In the genomic region with DNA sequence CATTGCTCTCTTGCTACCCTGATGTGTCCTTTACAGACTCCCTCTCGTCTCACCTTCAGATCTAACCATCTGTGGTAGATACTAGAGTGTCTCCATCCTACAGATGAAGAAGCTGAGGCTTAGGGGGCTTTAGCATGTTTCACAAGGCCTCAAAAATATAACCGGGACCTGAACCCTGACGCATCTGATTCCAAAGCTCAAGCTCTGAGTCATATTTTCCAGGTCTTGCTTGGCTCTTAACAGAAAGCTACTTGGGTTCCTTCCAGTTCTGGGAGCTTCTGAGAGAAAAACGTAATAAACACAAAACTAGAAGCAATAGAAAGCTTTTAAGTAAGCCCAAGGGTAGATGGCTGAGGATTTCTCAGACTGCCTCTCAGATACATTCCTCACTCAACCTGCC, we compare ENCODE assay signal across 23 cellular contexts.
A peak's percentile ranks its signal among the peaks of the same experiment; 100 is the strongest.
DNase-seq lines count a peak whose midpoint lies in the region; ATAC-seq, FAIRE-seq and TF ChIP-seq lines count a peak whose summit lies in the region.
"Had no signal": no experiment of that assay in that cellular context is flagged by ENCODE, and none has a peak within 500 bp of the region (broad histone marks: within the 10 kb centered on the region; RNA-seq: fewer than 3 reads in every experiment).

No MANE protein-coding gene starts in this region.

- no peak for TF ChIP-seq CTCF in fibroblast of mammary gland (conservative IDR thresholded peaks at IDR 0.05; ENCODE audit: control insufficient read depth, insufficient read depth, low read depth, low read length)

- H3K36me3 Mint-ChIP-seq in activated CD4-positive, alpha-beta T cell treated with anti-CD3 and anti-CD28 coated beads, Interleukin-2, amount 10 ng/mL, durations not matched to agents 7 days and 5 days (ENCODE audit: low read depth): no peaks in the 10 kb centered on the region
- H3K36me3 Mint-ChIP-seq in T-cell: no peaks in the 10 kb centered on the region
- H3K36me3 Mint-ChIP-seq: IgD-negative memory B cell had no signal

- no peak for ATAC-seq in T-cell (replicated peaks in 1 of 4)
- ATAC-seq: GM23338, Panc1, SK-N-SH treated with all-trans-retinoic acid at 6 μM for 48 hours had no signal

- no peak overlapping the region for H3K4me3 Mint-ChIP-seq in activated CD4-positive, alpha-beta T cell treated with anti-CD3 and anti-CD28 coated beads, Interleukin-2, amount 10 ng/mL, durations not matched to agents 7 days and 5 days
- H3K4me3 Mint-ChIP-seq in T-cell: no peak overlapping the region
- H3K4me3 Mint-ChIP-seq: CD4-positive, alpha-beta T cell; GM23338; HFFc6 had no signal

- CTCF ChIA-PET in activated CD4-positive, alpha-beta T cell treated with anti-CD3 and anti-CD28 coated beads, Interleukin-2, amount 10 ng/mL, durations not matched to agents 7 days and 5 days (lab: Charles Lee): interaction anchor here (0.6 kb wide), 1 partner anchor 25 kb away, joined by 3 read pairs; no protein-coding TSS in a partner anchor
- CTCF ChIA-PET in T-cell (lab: Charles Lee): no interaction called here

- DNase-seq in H4 (ENCODE audit: low spot score): peak; percentile 8
- DNase-seq in RPMI7951 (ENCODE audit: low read depth): peak; percentile 56
- peak; percentile 54 for DNase-seq in fibroblast of mammary gland (ENCODE audit: low read depth)
- DNase-seq in urothelium cell line (ENCODE audit: low spot score): peak; percentile 61
- DNase-seq in activated CD4-positive, alpha-beta T cell treated with anti-CD3 and anti-CD28 coated beads, Interleukin-2, amount 10 ng/mL, durations not matched to agents 7 days and 5 days: no peak
- DNase-seq in T-cell: no peak
- DNase-seq in hepatic stellate cell (ENCODE audit: low spot score): no peak
- DNase-seq: CD4-positive, alpha-beta T cell; DMS53; HFFc6; NCI-H1092; NCI-H1417 treated with DMSO at 0.1 percent for 48 hours; NCI-H1694 treated with DMSO at 0.1 percent for 48 hours; NCI-H2081; NCI-H2227 treated with DMSO at 0.1 percent for 48 hours; NCI-H510A; NCI-H69 had no signal

- no peaks in the 10 kb centered on the region for H3K9me3 Mint-ChIP-seq in activated CD4-positive, alpha-beta T cell treated with anti-CD3 and anti-CD28 coated beads, Interleukin-2, amount 10 ng/mL, durations not matched to agents 7 days and 5 days
- peaks cover 4 to 6% (median 5%) of the 10 kb centered on the region in 3 donors for H3K9me3 Mint-ChIP-seq in T-cell
- H3K9me3 Mint-ChIP-seq: CD4-positive, alpha-beta T cell had no signal

- no peaks in the 10 kb centered on the region for H3K4me1 Mint-ChIP-seq in activated CD4-positive, alpha-beta T cell treated with anti-CD3 and anti-CD28 coated beads, Interleukin-2, amount 10 ng/mL, durations not matched to agents 7 days and 5 days
- H3K4me1 Mint-ChIP-seq in T-cell: no peaks in the 10 kb centered on the region
- H3K4me1 Mint-ChIP-seq: IgD-negative memory B cell had no signal

- H3K27me3 Mint-ChIP-seq in activated CD4-positive, alpha-beta T cell treated with anti-CD3 and anti-CD28 coated beads, Interleukin-2, amount 10 ng/mL, durations not matched to agents 7 days and 5 days: no peaks in the 10 kb centered on the region
- H3K27me3 Mint-ChIP-seq in T-cell: peaks cover 6 to 7% of the 10 kb centered on the region in 2 donors
- H3K27me3 Mint-ChIP-seq: IgD-negative memory B cell had no signal

- POLR2A ChIA-PET in activated CD4-positive, alpha-beta T cell treated with anti-CD3 and anti-CD28 coated beads, Interleukin-2, amount 10 ng/mL, durations not matched to agents 7 days and 5 days (lab: Charles Lee): no interaction called here
- POLR2A ChIA-PET in T-cell (lab: Charles Lee): no interaction called here

- no peak overlapping the region for H3K27ac Mint-ChIP-seq in activated CD4-positive, alpha-beta T cell treated with anti-CD3 and anti-CD28 coated beads, Interleukin-2, amount 10 ng/mL, durations not matched to agents 7 days and 5 days
- no peak overlapping the region for H3K27ac Mint-ChIP-seq in T-cell
- H3K27ac Mint-ChIP-seq: CD4-positive, alpha-beta T cell; GM23338; HFFc6; IgD-negative memory B cell had no signal

- no peak for FAIRE-seq in urothelium cell line (lab: Jason Lieb, UNC)
- FAIRE-seq: D721Med had no signal

- H3K4me3 ChIP-seq in fibroblast of mammary gland (ENCODE audit: control insufficient read depth, low read depth, low read length): no peak overlapping the region
- H3K4me3 ChIP-seq: GM23338, HAP-1 had no signal

Comparison
In these comparisons a context has a peak if more than half of its experiments do, and no peak if none do; other contexts are left out.
1. DNase-seq: peak in H4 (single experiment), RPMI7951 (single experiment), fibroblast of mammary gland (single experiment) and urothelium cell line (single experiment); none in activated CD4-positive, alpha-beta T cell treated with anti-CD3 and anti-CD28 coated beads, Interleukin-2, amount 10 ng/mL, durations not matched to agents 7 days and 5 days (single experiment), T-cell (0 of 34) and hepatic stellate cell (single experiment).